Comparison of ENCODE assay signal across 6 cellular contexts in genomic region chr17:61680921-61681320, GRCh38.
"Had no signal": no experiment of that assay in that cellular context is flagged by ENCODE, and none has a peak within 500 bp of the region (broad histone marks: within the 10 kb centered on the region; RNA-seq: fewer than 3 reads in every experiment).

No MANE protein-coding gene starts in this region.

- H3K9me3 Mint-ChIP-seq: GM23338, H9 had no signal

- H3K4me1 Mint-ChIP-seq: GM23338, H9 had no signal

- ATAC-seq: GM23338, K562 had no signal

- H3K4me3 Mint-ChIP-seq: GM23338, H9 had no signal

- DNase-seq: H9, HCEC 1CT, IMR-90, KG1 had no signal

- H3K27ac Mint-ChIP-seq: GM23338, H9 had no signal
